8 cellular contexts compared by ENCODE assay signal in genomic region chr13:36736119-36736726, GRCh38.
DNase-seq lines count a peak whose midpoint lies in the region; ATAC-seq and TF ChIP-seq lines count a peak whose summit lies in the region.

No MANE protein-coding gene starts in this region.

- no peak overlapping the region for H3K4me3 ChIP-seq in psoas muscle

- H3K36me3 Mint-ChIP-seq in activated CD4-positive, alpha-beta memory T cell treated with anti-CD3 and anti-CD28 coated beads, Interleukin-2, amount 10 ng/mL, durations not matched to agents 7 days and 5 days (ENCODE audit: low read depth) = no peaks in the 10 kb centered on the region

- no peaks in the 10 kb centered on the region for H3K4me1 ChIP-seq in psoas muscle

- no peak overlapping the region for H3K4me3 Mint-ChIP-seq in activated CD4-positive, alpha-beta memory T cell treated with anti-CD3 and anti-CD28 coated beads, Interleukin-2, amount 10 ng/mL, durations not matched to agents 7 days and 5 days

- no peaks in the 10 kb centered on the region for H3K9me3 Mint-ChIP-seq in activated CD4-positive, alpha-beta memory T cell treated with anti-CD3 and anti-CD28 coated beads, Interleukin-2, amount 10 ng/mL, durations not matched to agents 7 days and 5 days

- DNase-seq in AG09319 (ENCODE audit: extremely low read depth, low read depth) (peak; percentile 32), NCI-H2227 (lab: John Stamatoyannopoulos, UW; ENCODE audit: unreplicated experiment) (peak; percentile 64), foreskin melanocyte (peak; percentile 25), psoas muscle (no peak)
- peak; percentile 29 for DNase-seq in activated CD4-positive, alpha-beta memory T cell treated with anti-CD3 and anti-CD28 coated beads, Interleukin-2, amount 10 ng/mL, durations not matched to agents 7 days and 5 days

- H3K27me3 ChIP-seq in psoas muscle (ENCODE audit: insufficient read depth in 3 of 3, low read length in 2 of 3) = no peaks in the 10 kb centered on the region

- H3K4me1 Mint-ChIP-seq in activated CD4-positive, alpha-beta memory T cell treated with anti-CD3 and anti-CD28 coated beads, Interleukin-2, amount 10 ng/mL, durations not matched to agents 7 days and 5 days = no peaks in the 10 kb centered on the region

- peaks cover 7% of the 10 kb centered on the region for H3K27me3 Mint-ChIP-seq in activated CD4-positive, alpha-beta memory T cell treated with anti-CD3 and anti-CD28 coated beads, Interleukin-2, amount 10 ng/mL, durations not matched to agents 7 days and 5 days

- POLR2A ChIA-PET in activated CD4-positive, alpha-beta memory T cell treated with anti-CD3 and anti-CD28 coated beads, Interleukin-2, amount 10 ng/mL, durations not matched to agents 7 days and 5 days (lab: Charles Lee) = no interaction called here

- 22 to 32% (median 25%) methylated on average over 4 of the region's 4 CpGs for WGBS in psoas muscle, 3 donors

- no peaks in the 10 kb centered on the region for H3K36me3 ChIP-seq in psoas muscle (ENCODE audit: insufficient read depth in 1 of 2, low read depth in 1 of 2)

- CTCF ChIA-PET in activated CD4-positive, alpha-beta memory T cell treated with anti-CD3 and anti-CD28 coated beads, Interleukin-2, amount 10 ng/mL, durations not matched to agents 7 days and 5 days (lab: Charles Lee) = interaction anchor here (0.7 to 5.8 kb wide), 9 partner anchors 9 to 453 kb away, joined by 3 to 47 read pairs (median 4); partner anchors contain the start of gene SPART

- ATAC-seq in psoas muscle (peak in 1 of 4 donors; percentile 45), GM21360 (IDR thresholded peaks at IDR 0.05; ENCODE audit: unreplicated experiment) (no peak), HG02678 (IDR thresholded peaks at IDR 0.05; ENCODE audit: unreplicated experiment) (no peak)

- H3K27ac Mint-ChIP-seq in activated CD4-positive, alpha-beta memory T cell treated with anti-CD3 and anti-CD28 coated beads, Interleukin-2, amount 10 ng/mL, durations not matched to agents 7 days and 5 days = no peak overlapping the region

- peak; percentile 58 for TF ChIP-seq CTCF in AG09319 (IDR thresholded peaks at IDR 0.05; ENCODE audit: low read depth, low read length)
- TF ChIP-seq CTCF in GM12874 (IDR thresholded peaks at IDR 0.05; ENCODE audit: insufficient read depth, low read depth, low read length) = peak; percentile 53
- TF ChIP-seq CTCF in psoas muscle (IDR thresholded peaks at IDR 0.05) = peak; percentile 75

- no peak overlapping the region for H3K27ac ChIP-seq in psoas muscle

- no peaks in the 10 kb centered on the region for H3K9me3 ChIP-seq in psoas muscle

- intact Hi-C loops in psoas muscle (cut with DNase I) = loop anchor here (2.0 to 10.0 kb wide), 5 partner anchors 311 to 761 kb away; partner anchors contain the start of gene SPART (in 2 of the 2)

Comparison
In these comparisons a context has a peak if more than half of its experiments do, and no peak if none do; other contexts are left out.
1. DNase-seq: peak in AG09319 (single experiment), NCI-H2227 (single experiment), activated CD4-positive, alpha-beta memory T cell treated with anti-CD3 and anti-CD28 coated beads, Interleukin-2, amount 10 ng/mL, durations not matched to agents 7 days and 5 days (single experiment) and foreskin melanocyte (single experiment); none in psoas muscle (0 of 2).
2. Peak in every context shown above with its lines, with median percentiles within 50 percentile points of each other: CTCF ChIP-seq.